In genomic region chr6:107490568-107491058, GRCh38 we compare ENCODE assay signal across 8 cellular contexts. TPM values are rescaled to one million over a fixed set of nuclear protein-coding genes. Genes with fewer than 3 reads are reported as not detected.
DNase-seq lines count a peak whose midpoint lies in the region; ATAC-seq lines count a peak whose summit lies in the region.

No MANE protein-coding gene starts in this region.

- H3K36me3 Mint-ChIP-seq in activated naive CD4-positive, alpha-beta T cell treated with anti-CD3 and anti-CD28 coated beads, Interleukin-2, amount 10 ng/mL, durations not matched to agents 7 days and 5 days = peaks cover 3% of the 10 kb centered on the region
- peaks cover 6 to 14% of the 10 kb centered on the region in 2 donors for H3K36me3 Mint-ChIP-seq in activated naive CD4-positive, alpha-beta T cell treated with anti-CD3 and anti-CD28 coated beads, Interleukin-2, amount 50 U/mL, for 72 hours
- H3K36me3 Mint-ChIP-seq in stimulated activated effector memory CD8-positive, alpha-beta T cell treated with anti-CD3 and anti-CD28 coated beads, Interleukin-12 subunit alpha, Interleukin-12 subunit beta, amount 100 ng/mL, for 72 hours = no peaks in the 10 kb centered on the region

- H3K4me3 ChIP-seq in iPS-18a (ENCODE audit: low read length) = peak overlapping the region; percentile 91

- peaks cover 45% of the 10 kb centered on the region for H3K27me3 Mint-ChIP-seq in activated naive CD4-positive, alpha-beta T cell treated with anti-CD3 and anti-CD28 coated beads, Interleukin-2, amount 10 ng/mL, durations not matched to agents 7 days and 5 days

- no peaks in the 10 kb centered on the region for H3K36me3 ChIP-seq in iPS-18a (ENCODE audit: control insufficient read depth, low read depth, low read length)

- H3K9me3 Mint-ChIP-seq in activated naive CD4-positive, alpha-beta T cell treated with anti-CD3 and anti-CD28 coated beads, Interleukin-2, amount 10 ng/mL, durations not matched to agents 7 days and 5 days = no peaks in the 10 kb centered on the region
- H3K9me3 Mint-ChIP-seq in activated naive CD4-positive, alpha-beta T cell treated with anti-CD3 and anti-CD28 coated beads, Interleukin-2, amount 50 U/mL, for 72 hours = no peaks in the 10 kb centered on the region
- H3K9me3 Mint-ChIP-seq in stimulated activated effector memory CD8-positive, alpha-beta T cell treated with anti-CD3 and anti-CD28 coated beads, Interleukin-12 subunit alpha, Interleukin-12 subunit beta, amount 100 ng/mL, for 72 hours = no peaks in the 10 kb centered on the region

- peak; percentile 33 for DNase-seq in activated naive CD4-positive, alpha-beta T cell treated with anti-CD3 and anti-CD28 coated beads, Interleukin-2, amount 10 ng/mL, durations not matched to agents 7 days and 5 days
- no peak for DNase-seq in activated naive CD4-positive, alpha-beta T cell (lab: John Stamatoyannopoulos, UW)
- DNase-seq in activated naive CD4-positive, alpha-beta T cell treated with anti-CD3 and anti-CD28 coated beads, Interleukin-2, amount 50 U/mL, for 72 hours (ENCODE audit: low spot score in 2 of 2) = no peak
- DNase-seq in stimulated activated effector memory CD8-positive, alpha-beta T cell treated with anti-CD3 and anti-CD28 coated beads, Interleukin-12 subunit alpha, Interleukin-12 subunit beta, amount 100 ng/mL, for 72 hours (ENCODE audit: low spot score in 2 of 2) = peak in 1 of 2 donors; percentile 67
- DNase-seq in HCEC 1CT = no peak

- peaks cover 30% of the 10 kb centered on the region for H3K4me1 ChIP-seq in iPS-18a (ENCODE audit: control insufficient read depth, low read depth, low read length)

- no peak overlapping the region for H3K27ac Mint-ChIP-seq in activated naive CD4-positive, alpha-beta T cell treated with anti-CD3 and anti-CD28 coated beads, Interleukin-2, amount 10 ng/mL, durations not matched to agents 7 days and 5 days
- H3K27ac Mint-ChIP-seq in activated naive CD4-positive, alpha-beta T cell treated with anti-CD3 and anti-CD28 coated beads, Interleukin-2, amount 50 U/mL, for 72 hours = no peak overlapping the region
- H3K27ac Mint-ChIP-seq in stimulated activated effector memory CD8-positive, alpha-beta T cell treated with anti-CD3 and anti-CD28 coated beads, Interleukin-12 subunit alpha, Interleukin-12 subunit beta, amount 100 ng/mL, for 72 hours = no peak overlapping the region

- CTCF ChIA-PET in activated naive CD4-positive, alpha-beta T cell treated with anti-CD3 and anti-CD28 coated beads, Interleukin-2, amount 10 ng/mL, durations not matched to agents 7 days and 5 days (lab: Charles Lee) = no interaction called here

- H3K27me3 ChIP-seq in iPS-18a (ENCODE audit: control insufficient read depth, insufficient read depth, low read length) = peaks cover 64% of the 10 kb centered on the region

- H3K27ac ChIP-seq in iPS-18a (ENCODE audit: low read length) = no peak overlapping the region

- peak overlapping the region; percentile 78 for H3K4me3 Mint-ChIP-seq in activated naive CD4-positive, alpha-beta T cell treated with anti-CD3 and anti-CD28 coated beads, Interleukin-2, amount 10 ng/mL, durations not matched to agents 7 days and 5 days
- peak overlapping the region; percentile 87 for H3K4me3 Mint-ChIP-seq in stimulated activated effector memory CD8-positive, alpha-beta T cell treated with anti-CD3 and anti-CD28 coated beads, Interleukin-12 subunit alpha, Interleukin-12 subunit beta, amount 100 ng/mL, for 72 hours

- peak; percentile 11 to 25 for ATAC-seq in activated naive CD4-positive, alpha-beta T cell treated with anti-CD3 and anti-CD28 coated beads, Interleukin-2, amount 50 U/mL, for 72 hours
- no peak for ATAC-seq in stimulated activated effector memory CD8-positive, alpha-beta T cell treated with anti-CD3 and anti-CD28 coated beads, Interleukin-12 subunit alpha, Interleukin-12 subunit beta, amount 100 ng/mL, for 72 hours
- ATAC-seq in HG03095 (IDR thresholded peaks at IDR 0.05; ENCODE audit: unreplicated experiment) (no peak), HG03039 (IDR thresholded peaks at IDR 0.05; ENCODE audit: unreplicated experiment) (no peak)

- peaks cover 25% of the 10 kb centered on the region for H3K4me1 Mint-ChIP-seq in activated naive CD4-positive, alpha-beta T cell treated with anti-CD3 and anti-CD28 coated beads, Interleukin-2, amount 10 ng/mL, durations not matched to agents 7 days and 5 days
- peaks cover 23% of the 10 kb centered on the region for H3K4me1 Mint-ChIP-seq in stimulated activated effector memory CD8-positive, alpha-beta T cell treated with anti-CD3 and anti-CD28 coated beads, Interleukin-12 subunit alpha, Interleukin-12 subunit beta, amount 100 ng/mL, for 72 hours

- no peaks in the 10 kb centered on the region for H3K9me3 ChIP-seq in iPS-18a (ENCODE audit: control insufficient read depth, low read depth, low read length)

- H3K9ac ChIP-seq in iPS-18a (ENCODE audit: low read length) = peak overlapping the region; percentile 55

RNA-seq across cellular contexts. Expression of gene SOBP, which starts 0.7 kb away (rescaled TPM):
- total RNA-seq in activated naive CD4-positive, alpha-beta T cell treated with anti-CD3 and anti-CD28 coated beads, Interleukin-2, amount 50 U/mL, for 72 hours = under 1 TPM in 1 of 2 donors, not detected in 1; 0.97 TPM

RNA-seq across cellular contexts. Expression of gene PDSS2, which starts 31.2 kb away (rescaled TPM):
- 10 to 100 TPM in 1 of 2 donors, 1 to 10 TPM in 1; 9.5 to 14.8 TPM for total RNA-seq in activated naive CD4-positive, alpha-beta T cell treated with anti-CD3 and anti-CD28 coated beads, Interleukin-2, amount 50 U/mL, for 72 hours

Comparison
In these comparisons a context has a peak if more than half of its experiments do, and no peak if none do; other contexts are left out.
1. ATAC-seq: peak in activated naive CD4-positive, alpha-beta T cell treated with anti-CD3 and anti-CD28 coated beads, Interleukin-2, amount 50 U/mL, for 72 hours (2 of 2); none in stimulated activated effector memory CD8-positive, alpha-beta T cell treated with anti-CD3 and anti-CD28 coated beads, Interleukin-12 subunit alpha, Interleukin-12 subunit beta, amount 100 ng/mL, for 72 hours (single experiment), HG03095 (single experiment) and HG03039 (single experiment).